31 cellular contexts compared by ENCODE assay signal in genomic region chr4:19927381-19927780, GRCh38.
DNase-seq lines count a peak whose midpoint lies in the region; ATAC-seq, FAIRE-seq and TF ChIP-seq lines count a peak whose summit lies in the region.
"Had no signal": no experiment of that assay in that cellular context is flagged by ENCODE, and none has a peak within 500 bp of the region (broad histone marks: within the 10 kb centered on the region; RNA-seq: fewer than 3 reads in every experiment).

No MANE protein-coding gene starts in this region.

- no peak overlapping the region for H2AFZ ChIP-seq in astrocyte (ENCODE audit: low read depth, low read length)

- no peaks in the 10 kb centered on the region for H3K9me3 ChIP-seq in astrocyte (ENCODE audit: insufficient read depth, low read depth, low read length)
- H3K9me3 ChIP-seq: adrenal gland, esophagus squamous epithelium, gastroesophageal sphincter, thoracic aorta, vagina had no signal

- no peak overlapping the region for H3K27ac ChIP-seq in astrocyte (ENCODE audit: low read depth, low read length)
- H3K27ac ChIP-seq: adrenal gland, esophagus squamous epithelium, gastroesophageal sphincter, thoracic aorta, vagina had no signal

- no peaks in the 10 kb centered on the region for H3K27me3 ChIP-seq in astrocyte (ENCODE audit: insufficient read depth, low read length)
- H3K27me3 ChIP-seq: adrenal gland, esophagus squamous epithelium, gastroesophageal sphincter, vagina had no signal

- H4K20me1 ChIP-seq in astrocyte (ENCODE audit: insufficient read depth, low read length) = no peaks in the 10 kb centered on the region

- H3K9ac ChIP-seq in astrocyte (ENCODE audit: low read length) = no peak overlapping the region

- FAIRE-seq in astrocyte (lab: Jason Lieb, UNC) = no peak
- FAIRE-seq: HTR-8/SVneo had no signal

- peaks cover 15% of the 10 kb centered on the region for H3K27me3 Mint-ChIP-seq in astrocyte (ENCODE audit: low read depth, unreplicated experiment)
- H3K27me3 Mint-ChIP-seq: activated CD4-positive, alpha-beta T cell treated with anti-CD3 and anti-CD28 coated beads, Interleukin-2, amount 10 ng/mL, durations not matched to agents 24 days and 14 days; CD4-positive, CD25-positive, alpha-beta regulatory T cell; dendritic cell treated with granulocyte-macrophage colony-stimulating factor and Interleukin-4, amounts not matched to agents 40 ng/mL and 50 ng/mL, for 4 days; naive thymus-derived CD4-positive, alpha-beta T cell; stimulated activated naive CD8-positive, alpha-beta T cell treated with anti-CD3 and anti-CD28 coated beads, Interleukin-15, Interleukin-2, amounts not matched to agents 100 ng/mL and 50 ng/mL, for 24 hours had no signal

- no peak overlapping the region for H3K4me3 ChIP-seq in astrocyte (ENCODE audit: insufficient read depth, low read depth, low read length)
- H3K4me3 ChIP-seq: adrenal gland, esophagus squamous epithelium, gastroesophageal sphincter, thoracic aorta, vagina had no signal

- H3K27ac Mint-ChIP-seq in astrocyte (ENCODE audit: unreplicated experiment) = no peak overlapping the region
- H3K27ac Mint-ChIP-seq: activated CD4-positive, alpha-beta T cell treated with anti-CD3 and anti-CD28 coated beads, Interleukin-2, amount 10 ng/mL, durations not matched to agents 24 days and 14 days; CD4-positive, CD25-positive, alpha-beta regulatory T cell; dendritic cell treated with granulocyte-macrophage colony-stimulating factor and Interleukin-4, amounts not matched to agents 40 ng/mL and 50 ng/mL, for 4 days; naive thymus-derived CD4-positive, alpha-beta T cell; stimulated activated naive CD8-positive, alpha-beta T cell treated with anti-CD3 and anti-CD28 coated beads, Interleukin-15, Interleukin-2, amounts not matched to agents 100 ng/mL and 50 ng/mL, for 24 hours had no signal

- DNase-seq in Daoy (ENCODE audit: low read depth) = peak; percentile 44
- peak; percentile 53 for DNase-seq in M059J (ENCODE audit: low read depth)
- DNase-seq in astrocyte (ENCODE audit: low read depth) = peak; percentile 38
- DNase-seq in kidney tubule cell (ENCODE audit: low spot score) = peak; percentile 6
- DNase-seq in Kasumi-1 (lab: John Stamatoyannopoulos, UW) = no peak
- DNase-seq in Right ventricle myocardium inferior (ENCODE audit: missing footprints) = no peak
- DNase-seq in SKM-1 (lab: John Stamatoyannopoulos, UW; ENCODE audit: unreplicated experiment) = no peak
- DNase-seq: activated CD4-positive, alpha-beta T cell treated with anti-CD3 and anti-CD28 coated beads, Interleukin-2, amount 10 ng/mL, durations not matched to agents 24 days and 14 days; activated naive CD4-positive, alpha-beta T cell treated with Interleukin-2 at 50 U/mL for 16 hours; activated T-cell treated with anti-CD3 and anti-CD28 coated beads, Interleukin-2, amount 50 U/mL, for 48 hours; adrenal gland; caudate nucleus; CD4-positive, CD25-positive, alpha-beta regulatory T cell; esophagus squamous epithelium; H7; hippocampal formation; KG1; left ventricle myocardium superior; midbrain; naive thymus-derived CD4-positive, alpha-beta T cell; NCI-H1417 treated with DMSO at 0.1 percent for 48 hours; NCI-H2081 treated with DMSO at 0.1 percent for 48 hours; NCI-H446; occipital lobe had no signal

- H3K9me3 Mint-ChIP-seq in astrocyte (ENCODE audit: unreplicated experiment) = no peaks in the 10 kb centered on the region

- H3K4me1 ChIP-seq in astrocyte (ENCODE audit: insufficient read depth, low read length) = no peaks in the 10 kb centered on the region
- H3K4me1 ChIP-seq: esophagus squamous epithelium, gastroesophageal sphincter, vagina had no signal

- no peak overlapping the region for H3K4me3 Mint-ChIP-seq in astrocyte (ENCODE audit: unreplicated experiment)
- H3K4me3 Mint-ChIP-seq: activated CD4-positive, alpha-beta T cell treated with anti-CD3 and anti-CD28 coated beads, Interleukin-2, amount 10 ng/mL, durations not matched to agents 24 days and 14 days; CD4-positive, CD25-positive, alpha-beta regulatory T cell; dendritic cell treated with granulocyte-macrophage colony-stimulating factor and Interleukin-4, amounts not matched to agents 40 ng/mL and 50 ng/mL, for 4 days; naive thymus-derived CD4-positive, alpha-beta T cell; stimulated activated naive CD8-positive, alpha-beta T cell treated with anti-CD3 and anti-CD28 coated beads, Interleukin-15, Interleukin-2, amounts not matched to agents 100 ng/mL and 50 ng/mL, for 24 hours had no signal

- H3K36me3 Mint-ChIP-seq in astrocyte (ENCODE audit: low read depth, unreplicated experiment) = no peaks in the 10 kb centered on the region
- H3K36me3 Mint-ChIP-seq: CD4-positive, CD25-positive, alpha-beta regulatory T cell; naive thymus-derived CD4-positive, alpha-beta T cell had no signal

- H3K36me3 ChIP-seq in astrocyte (ENCODE audit: insufficient read depth, low read length) = no peaks in the 10 kb centered on the region
- H3K36me3 ChIP-seq: adrenal gland, esophagus squamous epithelium, gastroesophageal sphincter, thoracic aorta, vagina had no signal

- no peaks in the 10 kb centered on the region for H3K4me1 Mint-ChIP-seq in astrocyte (ENCODE audit: low read depth, unreplicated experiment)
- H3K4me1 Mint-ChIP-seq: activated CD4-positive, alpha-beta T cell treated with anti-CD3 and anti-CD28 coated beads, Interleukin-2, amount 10 ng/mL, durations not matched to agents 24 days and 14 days; CD4-positive, CD25-positive, alpha-beta regulatory T cell; naive thymus-derived CD4-positive, alpha-beta T cell had no signal

- no peak overlapping the region for H3K4me2 ChIP-seq in astrocyte (ENCODE audit: low read length)

- intact Hi-C loops in Right ventricle myocardium inferior (cut with DNase I) = no loop called here

- no peak for TF ChIP-seq CTCF in astrocyte (IDR thresholded peaks at IDR 0.05; ENCODE audit: insufficient read depth, low read depth, low read length)

- ATAC-seq in HG02610 (IDR thresholded peaks at IDR 0.05; ENCODE audit: unreplicated experiment) (no peak), Right ventricle myocardium inferior (no peak)
- ATAC-seq: gastroesophageal sphincter; left ventricle myocardium superior; naive thymus-derived CD4-positive, alpha-beta T cell had no signal

- H3K79me2 ChIP-seq in astrocyte (ENCODE audit: insufficient read depth, low read length) = no peaks in the 10 kb centered on the region

Comparison
In these comparisons a context has a peak if more than half of its experiments do, and no peak if none do; other contexts are left out.
1. DNase-seq: peak in Daoy (single experiment), M059J (single experiment), astrocyte (single experiment) and kidney tubule cell (single experiment); none in Kasumi-1 (0 of 2), Right ventricle myocardium inferior (single experiment) and SKM-1 (single experiment).